In the genomic region with DNA sequence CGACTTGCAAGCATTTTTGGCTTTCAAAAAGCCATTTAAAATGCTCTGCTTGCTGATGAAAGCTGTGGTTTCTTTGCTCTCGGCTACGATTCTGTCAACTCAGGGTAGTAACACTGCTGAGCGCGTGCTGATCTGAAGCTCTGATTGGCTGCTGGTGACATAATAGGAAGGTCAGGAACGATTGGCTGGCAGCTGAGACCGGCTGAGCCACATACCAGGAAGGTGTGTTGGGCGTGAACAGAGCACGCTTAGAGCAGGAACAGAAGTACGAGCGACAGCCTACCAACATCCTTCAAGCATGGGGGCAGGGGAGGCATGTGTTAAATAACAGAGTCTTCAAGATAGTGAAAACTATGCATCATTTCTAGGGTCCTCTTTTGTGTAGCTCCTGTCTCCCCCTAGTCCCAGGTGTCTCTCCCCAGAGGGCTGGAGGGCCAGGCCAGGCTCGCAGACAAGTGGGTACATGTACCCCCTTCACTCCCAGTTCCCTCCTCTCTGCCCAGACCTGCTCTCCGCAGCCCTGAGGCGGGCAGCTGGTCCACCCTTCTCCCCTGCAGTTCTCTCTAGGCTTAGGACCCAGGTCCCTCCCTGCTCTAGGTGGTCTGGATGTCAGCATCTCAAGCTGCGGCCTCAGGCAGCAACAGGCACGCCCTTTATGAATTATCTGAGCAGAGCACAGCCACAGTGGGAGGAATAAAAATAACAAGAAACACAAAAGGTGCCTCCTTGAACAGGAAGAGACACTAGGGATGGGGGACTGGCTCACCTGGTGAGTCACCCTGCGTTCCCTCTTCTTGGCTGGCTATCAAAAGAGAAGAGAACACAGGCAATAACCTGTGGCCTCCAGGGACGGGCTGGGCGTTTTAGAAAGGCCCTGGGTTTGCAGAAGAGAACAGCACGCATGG, we compare ENCODE assay signal across 8 cellular contexts.
DNase-seq lines count a peak whose midpoint lies in the region; ATAC-seq lines count a peak whose summit lies in the region.

No MANE protein-coding gene starts in this region.

- H3K9ac ChIP-seq in BLaER1 treated with 17β-estradiol and CSF1 and Interleukin-3, amounts not matched to agents 10 nM and 100 nM = no peak overlapping the region
- peak overlapping the region; percentile 65 for H3K9ac ChIP-seq in NT2/D1 (ENCODE audit: insufficient read length, low read depth)

- H3K9me3 Mint-ChIP-seq in naive thymus-derived CD8-positive, alpha-beta T cell = no peaks in the 10 kb centered on the region
- no peaks in the 10 kb centered on the region for H3K9me3 Mint-ChIP-seq in stimulated activated memory B cell treated with anti-CD40 and anti-IgM and Interleukin-4, amounts not matched to agents 10 μg/mL and 1 μg/mL and 100 μg/mL, for 72 hours

- peak overlapping the region in 10 of 11 experiments; percentile 12 to 44 (median 30); a peak in 12 of 22 replicates for H3K4me2 ChIP-seq in BLaER1 treated with 17β-estradiol and CSF1 and Interleukin-3, amounts not matched to agents 10 nM and 100 nM

- no peaks in the 10 kb centered on the region for H3K36me3 ChIP-seq in BLaER1 treated with 17β-estradiol and CSF1 and Interleukin-3, amounts not matched to agents 10 nM and 100 nM
- H3K36me3 ChIP-seq in NT2/D1 (ENCODE audit: insufficient read depth, insufficient read length, low read length) = no peaks in the 10 kb centered on the region
- H3K36me3 ChIP-seq in esophagus (ENCODE audit: control insufficient read depth in 2 of 2, insufficient read depth in 2 of 2, low read length in 1 of 2) = no peaks in the 10 kb centered on the region

- no peaks in the 10 kb centered on the region for H3K27me3 ChIP-seq in BLaER1 treated with 17β-estradiol and CSF1 and Interleukin-3, amounts not matched to agents 10 nM and 100 nM
- H3K27me3 ChIP-seq in NT2/D1 (ENCODE audit: insufficient read depth, insufficient read length) (no peaks in the 10 kb centered on the region), esophagus (ENCODE audit: control insufficient read depth in 1 of 2, insufficient read depth in 2 of 2, low read length in 2 of 2) (no peaks in the 10 kb centered on the region)

- H3K9me3 ChIP-seq in BLaER1 treated with 17β-estradiol and CSF1 and Interleukin-3, amounts not matched to agents 10 nM and 100 nM (replicated peaks in 1 of 11) = no peaks in the 10 kb centered on the region
- H3K9me3 ChIP-seq in NT2/D1 (ENCODE audit: insufficient read depth, low read length) = no peaks in the 10 kb centered on the region
- no peaks in the 10 kb centered on the region for H3K9me3 ChIP-seq in esophagus (ENCODE audit: control insufficient read depth in 2 of 2, insufficient read depth in 1 of 2, low read depth in 1 of 2, low read length in 1 of 2)

- H3K27me3 Mint-ChIP-seq in naive thymus-derived CD8-positive, alpha-beta T cell = no peaks in the 10 kb centered on the region
- no peaks in the 10 kb centered on the region for H3K27me3 Mint-ChIP-seq in stimulated activated memory B cell treated with anti-CD40 and anti-IgM and Interleukin-4, amounts not matched to agents 10 μg/mL and 1 μg/mL and 100 μg/mL, for 72 hours

- peak; percentile 98 for ATAC-seq in GM19397 (IDR thresholded peaks at IDR 0.05; ENCODE audit: unreplicated experiment)
- ATAC-seq in HG03521 (IDR thresholded peaks at IDR 0.05; ENCODE audit: unreplicated experiment) = peak; percentile 99
- peak; percentile 100 for ATAC-seq in naive thymus-derived CD8-positive, alpha-beta T cell
- peak; percentile 93 for ATAC-seq in stimulated activated memory B cell treated with anti-CD40 and anti-IgM and Interleukin-4, amounts not matched to agents 10 μg/mL and 1 μg/mL and 100 μg/mL, for 72 hours

- H3K4me3 Mint-ChIP-seq in naive thymus-derived CD8-positive, alpha-beta T cell = peak overlapping the region; percentile 38 to 76 (median 66)
- H3K4me3 Mint-ChIP-seq in stimulated activated memory B cell treated with anti-CD40 and anti-IgM and Interleukin-4, amounts not matched to agents 10 μg/mL and 1 μg/mL and 100 μg/mL, for 72 hours = peak overlapping the region; percentile 42

- H3K4me1 Mint-ChIP-seq in naive thymus-derived CD8-positive, alpha-beta T cell = peaks cover 15 to 23% (median 18%) of the 10 kb centered on the region in 4 donors
- peaks cover 17% of the 10 kb centered on the region for H3K4me1 Mint-ChIP-seq in stimulated activated memory B cell treated with anti-CD40 and anti-IgM and Interleukin-4, amounts not matched to agents 10 μg/mL and 1 μg/mL and 100 μg/mL, for 72 hours

- no peaks in the 10 kb centered on the region for H4K20me1 ChIP-seq in BLaER1 treated with 17β-estradiol and CSF1 and Interleukin-3, amounts not matched to agents 10 nM and 100 nM

- POLR2A ChIA-PET in naive thymus-derived CD8-positive, alpha-beta T cell (lab: Charles Lee) = interaction anchor here (0.6 to 1.3 kb wide), 4 partner anchors 14 to 499 kb away, joined by 3 to 5 read pairs (median 4); a partner anchor contains a TSS

- 14 to 21% methylated on average over 20 of the region's 20 CpGs for WGBS in esophagus, 2 donors

- H3K27ac Mint-ChIP-seq in naive thymus-derived CD8-positive, alpha-beta T cell = peak overlapping the region; percentile 69 to 93 (median 82)
- peak overlapping the region; percentile 55 for H3K27ac Mint-ChIP-seq in stimulated activated memory B cell treated with anti-CD40 and anti-IgM and Interleukin-4, amounts not matched to agents 10 μg/mL and 1 μg/mL and 100 μg/mL, for 72 hours

- H3K36me3 Mint-ChIP-seq in naive thymus-derived CD8-positive, alpha-beta T cell = no peaks in the 10 kb centered on the region
- H3K36me3 Mint-ChIP-seq in stimulated activated memory B cell treated with anti-CD40 and anti-IgM and Interleukin-4, amounts not matched to agents 10 μg/mL and 1 μg/mL and 100 μg/mL, for 72 hours = peaks cover 6% of the 10 kb centered on the region

- peaks cover 0 to 13% (median 10%) of the 10 kb centered on the region in 10 experiments; a peak in 9 of 20 replicates for H3K4me1 ChIP-seq in BLaER1 treated with 17β-estradiol and CSF1 and Interleukin-3, amounts not matched to agents 10 nM and 100 nM
- peaks cover 13% of the 10 kb centered on the region for H3K4me1 ChIP-seq in NT2/D1 (ENCODE audit: insufficient read depth, insufficient read length)
- peaks cover 2 to 3% of the 10 kb centered on the region in 2 donors for H3K4me1 ChIP-seq in esophagus (ENCODE audit: control insufficient read depth in 2 of 2, insufficient read depth in 2 of 2, low read length in 1 of 2)

- no peak overlapping the region for H3K4me3 ChIP-seq in BLaER1 treated with 17β-estradiol and CSF1 and Interleukin-3, amounts not matched to agents 10 nM and 100 nM
- no peak overlapping the region for H3K4me3 ChIP-seq in NT2/D1 (ENCODE audit: insufficient read length, low read depth)
- H3K4me3 ChIP-seq in esophagus (ENCODE audit: low read depth in 1 of 2, low read length in 2 of 2) = peak overlapping the region in 1 of 2 donors; percentile 5

- DNase-seq in NT2/D1 (ENCODE audit: low read depth, low spot score) (peak; percentile 58), activated T-cell treated with anti-CD3 and anti-CD28 coated beads for 48 hours (ENCODE audit: low read depth) (peak; percentile 61)
- DNase-seq in naive thymus-derived CD8-positive, alpha-beta T cell = peak; percentile 55 to 92 (median 80)

- H3K27ac ChIP-seq in BLaER1 treated with 17β-estradiol and CSF1 and Interleukin-3, amounts not matched to agents 10 nM and 100 nM = no peak overlapping the region
- peak overlapping the region; percentile 98 to 99 for H3K27ac ChIP-seq in esophagus (ENCODE audit: low read depth in 2 of 2, low read length in 1 of 2)

Comparison
In these comparisons a context has a peak if more than half of its experiments do, and no peak if none do; other contexts are left out.
1. H3K27ac ChIP-seq: peak in esophagus (2 of 2); none in BLaER1 treated with 17β-estradiol and CSF1 and Interleukin-3, amounts not matched to agents 10 nM and 100 nM (0 of 11).
2. Peak in every context shown above with its lines, with median percentiles within 50 percentile points of each other: ATAC-seq and DNase-seq.